In genomic region chr6:7112741-7113313, GRCh38 we compare ENCODE assay signal across 8 cellular contexts. TPM values are rescaled to one million over a fixed set of nuclear protein-coding genes. Genes with fewer than 3 reads are reported as not detected.
DNase-seq lines count a peak whose midpoint lies in the region; ATAC-seq and TF ChIP-seq lines count a peak whose summit lies in the region.

No MANE protein-coding gene starts in this region.

- H3K36me3 ChIP-seq in thyroid gland: no peaks in the 10 kb centered on the region

- peaks cover 57 to 69% of the 10 kb centered on the region in 2 donors for H3K4me1 ChIP-seq in thyroid gland

- no peaks in the 10 kb centered on the region for H3K9me3 ChIP-seq in thyroid gland

- H3K27me3 ChIP-seq in thyroid gland: no peaks in the 10 kb centered on the region

- peak in 1 of 2 donors; percentile 83 for TF ChIP-seq POLR2A in thyroid gland (IDR thresholded peaks at IDR 0.05)

- no peak overlapping the region for H3K4me3 ChIP-seq in thyroid gland (replicated peaks in 1 of 3)

- no peak for TF ChIP-seq CTCF in thyroid gland (IDR thresholded peaks at IDR 0.05)

- peak; percentile 21 for ATAC-seq in left lobe of liver
- ATAC-seq in GM18520 (IDR thresholded peaks at IDR 0.05; ENCODE audit: unreplicated experiment): no peak

- WGBS in thyroid gland, 2 donors: 26 to 27% methylated on average over 15 of the region's 15 CpGs

- DNase-seq in NCI-H2107 treated with DMSO at 0.1 percent for 48 hours (lab: John Stamatoyannopoulos, UW; ENCODE audit: unreplicated experiment) (peak; percentile 59), NCI-H2107 (lab: John Stamatoyannopoulos, UW) (no peak), NCI-H748 (lab: John Stamatoyannopoulos, UW; ENCODE audit: unreplicated experiment) (peak; percentile 75), left lobe of liver (ENCODE audit: low spot score) (peak; percentile 51), thyroid gland (peak; percentile 75 to 79), iPS-NIHi7 (ENCODE audit: extremely low spot score) (no peak)
- peak; percentile 49 for DNase-seq in activated naive CD4-positive, alpha-beta T cell treated with anti-CD3 and anti-CD28 coated beads, Interleukin-2, amount 50 U/mL, for 16 hours

- peak overlapping the region; percentile 83 to 88 (median 84) for H3K27ac ChIP-seq in thyroid gland

- intact Hi-C loops in thyroid gland (cut with DNase I): no loop called here

RNA-seq across cellular contexts. Expression of gene RREB1, which starts 5.1 kb away (rescaled TPM):
- total RNA-seq in left lobe of liver (43.3 TPM), thyroid gland (10 to 100 TPM; 48.0 to 91.3 (median 57.1) TPM)

Comparison
In these comparisons a context has a peak if more than half of its experiments do, and no peak if none do; other contexts are left out.
1. DNase-seq: peak in NCI-H2107 treated with DMSO at 0.1 percent for 48 hours (single experiment), NCI-H748 (single experiment), activated naive CD4-positive, alpha-beta T cell treated with anti-CD3 and anti-CD28 coated beads, Interleukin-2, amount 50 U/mL, for 16 hours (single experiment), left lobe of liver (single experiment) and thyroid gland (2 of 2); none in NCI-H2107 (single experiment) and iPS-NIHi7 (single experiment).